Comparison of ENCODE assay signal across 8 cellular contexts in genomic region chr7:48299580-48300169, GRCh38.
DNase-seq lines count a peak whose midpoint lies in the region; ATAC-seq and TF ChIP-seq lines count a peak whose summit lies in the region.

No MANE protein-coding gene starts in this region.

- H3K27ac ChIP-seq in sigmoid colon, result no peak overlapping the region
- H3K27ac ChIP-seq in CD8-positive, alpha-beta memory T cell (ENCODE audit: low read depth, low read length), result no peak overlapping the region

- H3K27me3 Mint-ChIP-seq in CD8-positive, alpha-beta memory T cell, result peaks cover 3 to 5% of the 10 kb centered on the region in 2 donors

- H3K4me3 ChIP-seq in sigmoid colon, result no peak overlapping the region
- H3K4me3 ChIP-seq in CD8-positive, alpha-beta memory T cell (ENCODE audit: low read length), result no peak overlapping the region

- no peaks in the 10 kb centered on the region for H3K4me1 Mint-ChIP-seq in CD8-positive, alpha-beta memory T cell

- 48 to 54% methylated on average over 4 of the region's 4 CpGs for WGBS in sigmoid colon, 2 donors

- TF ChIP-seq POLR2A in sigmoid colon (IDR thresholded peaks at IDR 0.05), result no peak

- POLR2A ChIA-PET in CD8-positive, alpha-beta memory T cell (lab: Charles Lee), result no interaction called here

- DNase-seq in ELF-1 (ENCODE audit: low read depth, low spot score), result peak; percentile 62
- DNase-seq in NCI-H82 (lab: John Stamatoyannopoulos, UW), result peak; percentile 77
- peak in 44 of 56 donors; percentile 3 to 76 (median 30) for DNase-seq in amygdala (lab: John Stamatoyannopoulos, UW)
- DNase-seq in hepatic stellate cell (ENCODE audit: low spot score), result peak; percentile 64
- DNase-seq in sigmoid colon, result no peak
- DNase-seq in CD8-positive, alpha-beta memory T cell, result no peak

- CTCF ChIA-PET in CD8-positive, alpha-beta memory T cell (lab: Charles Lee), result no interaction called here

- no peaks in the 10 kb centered on the region for H3K4me1 ChIP-seq in sigmoid colon
- H3K4me1 ChIP-seq in CD8-positive, alpha-beta memory T cell (ENCODE audit: insufficient read depth, low read length), result no peaks in the 10 kb centered on the region

- ATAC-seq in GM19467 (IDR thresholded peaks at IDR 0.05; ENCODE audit: unreplicated experiment), result peak; percentile 91
- peak; percentile 77 for ATAC-seq in HG03469 (IDR thresholded peaks at IDR 0.05; ENCODE audit: unreplicated experiment)

- no peaks in the 10 kb centered on the region for H3K27me3 ChIP-seq in sigmoid colon
- no peaks in the 10 kb centered on the region for H3K27me3 ChIP-seq in CD8-positive, alpha-beta memory T cell (ENCODE audit: insufficient read depth, low read length, poor library complexity, severe bottlenecking)

- no peaks in the 10 kb centered on the region for H3K9me3 ChIP-seq in sigmoid colon
- no peaks in the 10 kb centered on the region for H3K9me3 ChIP-seq in CD8-positive, alpha-beta memory T cell (ENCODE audit: low read length)

- TF ChIP-seq CTCF in sigmoid colon (IDR thresholded peaks at IDR 0.05), result peak in 3 of 4 experiments; percentile 18 to 46 (median 25)

- intact Hi-C loops in sigmoid colon (cut with DNase I), result no loop called here

- no peak for TF ChIP-seq EP300 in sigmoid colon (IDR thresholded peaks at IDR 0.05)

- H3K36me3 ChIP-seq in sigmoid colon, result no peaks in the 10 kb centered on the region
- no peaks in the 10 kb centered on the region for H3K36me3 ChIP-seq in CD8-positive, alpha-beta memory T cell (ENCODE audit: insufficient read depth, low read length)

- peak overlapping the region in 1 of 8 donors; percentile 4 for H3K27ac Mint-ChIP-seq in CD8-positive, alpha-beta memory T cell

- H3K36me3 Mint-ChIP-seq in CD8-positive, alpha-beta memory T cell, result no peaks in the 10 kb centered on the region

- no peak overlapping the region for H3K4me3 Mint-ChIP-seq in CD8-positive, alpha-beta memory T cell

- no peaks in the 10 kb centered on the region for H3K9me3 Mint-ChIP-seq in CD8-positive, alpha-beta memory T cell

Comparison
In these comparisons a context has a peak if more than half of its experiments do, and no peak if none do; other contexts are left out.
1. DNase-seq: peak in ELF-1 (single experiment), NCI-H82 (single experiment), amygdala (44 of 56) and hepatic stellate cell (single experiment); none in sigmoid colon (single experiment) and CD8-positive, alpha-beta memory T cell (0 of 5).